ENCODE assay signal across 7 cellular contexts in the genomic region with DNA sequence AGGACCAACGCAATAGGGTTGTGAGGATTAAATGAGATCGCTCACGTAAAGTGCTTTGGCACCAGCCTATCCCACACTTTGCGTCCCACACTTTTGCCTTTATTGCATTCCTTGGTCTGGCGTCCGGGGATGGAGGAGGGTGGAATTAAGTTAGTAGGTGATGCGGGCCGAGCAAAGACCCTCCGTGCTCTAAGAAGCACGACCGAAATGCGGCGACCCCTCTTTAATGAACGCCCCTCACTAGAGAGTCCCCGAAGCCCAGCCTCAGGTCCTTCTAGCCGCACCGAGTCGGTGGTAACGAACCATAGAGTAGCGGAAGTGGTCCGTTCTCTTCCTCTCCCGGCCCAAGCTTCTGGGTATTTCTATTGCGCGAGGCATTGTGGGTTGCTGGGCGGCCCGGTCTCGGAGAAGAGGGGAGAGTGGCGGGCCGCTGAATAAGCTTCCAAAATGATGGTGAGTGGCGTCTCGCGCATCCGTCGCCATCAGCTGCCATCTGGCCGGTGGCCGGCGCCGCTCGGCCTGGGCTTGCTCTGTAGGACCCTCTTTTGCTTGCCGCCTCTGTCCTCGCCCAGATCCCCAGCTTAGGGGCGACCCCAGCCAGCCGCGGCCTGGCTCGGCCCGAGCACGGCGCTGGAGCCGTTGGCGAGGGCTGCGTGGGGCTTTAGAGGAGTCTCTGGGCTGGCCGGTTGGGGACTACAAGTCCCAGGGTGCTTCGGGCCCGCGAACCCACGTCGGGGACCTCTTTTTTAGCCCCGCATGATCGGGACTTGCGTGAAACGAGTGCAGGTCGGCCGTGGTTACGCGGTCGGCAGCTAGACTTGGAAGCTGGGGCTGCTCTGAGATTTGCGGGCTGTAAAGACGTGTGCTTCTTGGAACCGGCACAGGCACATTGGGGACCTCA.
DNase-seq lines count a peak whose midpoint lies in the region; ATAC-seq and TF ChIP-seq lines count a peak whose summit lies in the region.

A gene (plus strand): TSS at position 377 of the 901 bp plus-strand sequence. CDS start 71 bp downstream, at position 448.

- peak within 1 kb of the TSS; percentile 96 for H3K4me3 ChIP-seq in retinal pigment epithelial cell (ENCODE audit: low read length)

- ATAC-seq in GM18517 (IDR thresholded peaks at IDR 0.05; ENCODE audit: unreplicated experiment) = peak; percentile 55
- peak; percentile 52 for ATAC-seq in HG03039 (IDR thresholded peaks at IDR 0.05; ENCODE audit: unreplicated experiment)

- peak; percentile 85 for DNase-seq in NCI-H2081 treated with DMSO at 0.1 percent for 48 hours (lab: John Stamatoyannopoulos, UW)
- peak; percentile 63 for DNase-seq in T1000 (lab: John Stamatoyannopoulos, UW)
- peak; percentile 94 for DNase-seq in astrocyte of the hippocampus (ENCODE audit: low read depth, low spot score)
- DNase-seq in hippocampal formation (lab: John Stamatoyannopoulos, UW) = peak; percentile 89 to 96
- peak; percentile 68 for DNase-seq in retinal pigment epithelial cell (ENCODE audit: low read depth)

- no peak for TF ChIP-seq CTCF in retinal pigment epithelial cell (conservative IDR thresholded peaks at IDR 0.05; ENCODE audit: low read depth, low read length)

Comparison
In these comparisons a context has a peak if more than half of its experiments do, and no peak if none do; other contexts are left out.
1. Peak in every context shown above with its lines: DNase-seq, ATAC-seq and H3K4me3 ChIP-seq.